Comparison of ENCODE assay signal across 9 cellular contexts in the genomic region with DNA sequence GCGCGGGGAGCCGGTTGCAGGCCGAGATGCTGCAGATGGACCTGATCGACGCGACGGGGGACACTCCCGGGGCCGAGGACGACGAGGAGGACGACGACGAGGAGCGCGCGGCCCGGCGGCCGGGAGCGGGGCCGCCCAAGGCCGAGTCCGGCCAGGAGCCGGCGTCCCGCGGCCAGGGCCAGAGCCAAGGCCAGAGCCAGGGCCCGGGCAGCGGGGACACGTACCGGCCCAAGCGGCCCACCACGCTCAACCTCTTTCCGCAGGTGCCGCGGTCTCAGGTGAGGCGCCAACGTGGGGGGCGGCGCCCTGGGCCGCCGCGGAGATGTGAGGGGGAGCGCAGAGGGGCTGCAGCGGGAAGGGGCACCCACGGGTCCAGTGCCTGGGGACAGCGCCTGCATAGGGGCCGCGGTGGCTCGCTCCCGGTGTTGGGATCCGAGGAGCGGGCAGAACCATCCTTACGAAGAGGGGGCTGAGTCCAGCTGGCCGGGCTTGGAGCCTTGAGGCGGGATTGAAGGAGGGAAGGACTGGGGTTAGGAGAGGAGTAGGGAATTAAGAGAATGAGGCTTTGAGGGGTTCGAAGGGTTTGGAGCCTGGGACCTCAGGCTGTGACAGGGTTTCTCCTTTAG. TPM values are rescaled to one million over a fixed set of nuclear protein-coding genes. Genes with fewer than 3 reads are reported as not detected.
DNase-seq lines count a peak whose midpoint lies in the region; ATAC-seq, FAIRE-seq and TF ChIP-seq lines count a peak whose summit lies in the region.
"Not testable (repeated sequence)": the region's sequence is repeated elsewhere in the genome, so short reads cannot be mapped to it uniquely, and the experiment has no call there.
"Had no signal": no experiment of that assay in that cellular context is flagged by ENCODE, and none has a peak within 500 bp of the region (broad histone marks: within the 10 kb centered on the region; RNA-seq: fewer than 3 reads in every experiment).

No MANE protein-coding gene starts in this region.

- H3K36me3 ChIP-seq in HCT116 (ENCODE audit: control insufficient read depth in 1 of 2, insufficient read depth in 2 of 2, low read length in 2 of 2); PC-9 (ENCODE audit: low read depth); suprapubic skin: not testable (repeated sequence)
- H3K36me3 ChIP-seq in H1 (ENCODE audit: control insufficient read depth in 2 of 4, insufficient read depth in 4 of 4, low read length in 3 of 4) = peaks cover 6 to 17% (median 15%) of the 10 kb centered on the region in 4 experiments; a peak in 6 of 8 replicates

- H3K4me1 ChIP-seq in HCT116 (ENCODE audit: control insufficient read depth in 1 of 2, insufficient read depth in 2 of 2, low read length in 2 of 2) (peaks cover 10 to 25% of the 10 kb centered on the region in 2 experiments; a peak in 3 of 4 replicates), PC-9 (replicated peaks; ENCODE audit: insufficient read depth) (peaks cover 13% of the 10 kb centered on the region), H1 (replicated peaks in 1 of 4; ENCODE audit: control insufficient read depth in 3 of 4, insufficient read depth in 4 of 4, low read length in 3 of 4) (peaks cover 0 to 28% (median 19%) of the 10 kb centered on the region in 4 experiments; a peak in 5 of 7 replicates), suprapubic skin (peaks cover 20% of the 10 kb centered on the region)

- H3K79me1 ChIP-seq in H1 (ENCODE audit: low read depth, low read length) = not testable (repeated sequence)

- H3K9ac ChIP-seq in HCT116 (ENCODE audit: low read length) (peak overlapping the region; percentile 39; the same call in 1 of the 2 replicates), H1 (replicated peaks in 1 of 4; ENCODE audit: extremely low read depth in 1 of 4, low read depth in 3 of 4, low read length in 3 of 4) (peak overlapping the region in 3 of 4 experiments; percentile 11 to 45 (median 20); a peak in 3 of 7 replicates)

- not testable (repeated sequence) for TF ChIP-seq CTCF in C4-2B (conservative IDR thresholded peaks at IDR 0.05); HCT116 (IDR thresholded peaks at IDR 0.05 in 2 of 3, conservative IDR thresholded peaks at IDR 0.05 in 1 of 3; ENCODE audit: borderline replicate concordance in 1 of 3, insufficient read depth in 1 of 3, low read depth in 2 of 3, low read length in 2 of 3); PC-9 (conservative IDR thresholded peaks at IDR 0.05); H1 (IDR thresholded peaks at IDR 0.05; ENCODE audit: control extremely low read depth in 1 of 3, insufficient read depth in 1 of 3, low read depth in 1 of 3, low read length in 3 of 3); neural crest cell (conservative IDR thresholded peaks at IDR 0.05); suprapubic skin (IDR thresholded peaks at IDR 0.05)

- CTCF ChIA-PET in HCT116 (lab: Charles Lee); activated naive CD4-positive, alpha-beta T cell treated with anti-CD3 and anti-CD28 coated beads, Interleukin-2, amount 10 ng/mL, durations not matched to agents 7 days and 5 days (lab: Charles Lee): not testable (repeated sequence)
- CTCF ChIA-PET in PC-9 (lab: Charles Lee) (interaction anchor here (0.9 kb wide), 1 partner anchor 468 kb away, joined by 3 read pairs; no protein-coding TSS in a partner anchor), H1 (lab: Charles Lee; ENCODE audit: partially characterized antibody) (interaction anchor here (0.6 to 1.8 kb wide), 5 partner anchors 7 to 131 kb away, joined by 3 to 10 read pairs (median 4); no protein-coding TSS in a partner anchor)

- not testable (repeated sequence) for H2BK5ac ChIP-seq in H1 (ENCODE audit: low read depth, low read length)

- not testable (repeated sequence) for TF ChIP-seq POLR2A in HCT116 (IDR thresholded peaks at IDR 0.05; ENCODE audit: borderline replicate concordance, extremely low read depth, insufficient read depth, insufficient read length); H1 (IDR thresholded peaks at IDR 0.05; ENCODE audit: control extremely low read depth in 1 of 2, low read depth in 2 of 2, low read length in 2 of 2); suprapubic skin (IDR thresholded peaks at IDR 0.05)

- not testable (repeated sequence) for H2BK15ac ChIP-seq in H1 (ENCODE audit: low read length)

- H3F3A ChIP-seq in PC-9 (ENCODE audit: insufficient read depth, low read depth) = not testable (repeated sequence)

- not testable (repeated sequence) for H3K36me3 Mint-ChIP-seq in activated naive CD4-positive, alpha-beta T cell treated with anti-CD3 and anti-CD28 coated beads, Interleukin-2, amount 10 ng/mL, durations not matched to agents 7 days and 5 days; neural crest cell (ENCODE audit: low read depth)

- POLR2A ChIA-PET in HCT116 (lab: Charles Lee); PC-9 (lab: Charles Lee; ENCODE audit: unreplicated experiment): not testable (repeated sequence)
- POLR2A ChIA-PET in H1 (lab: Charles Lee; ENCODE audit: partially characterized antibody) = interaction anchor here (0.6 to 1.9 kb wide), 7 partner anchors 9 to 96 kb away, joined by 3 to 11 read pairs (median 5); a partner anchor contains a TSS

- DNase-seq in HCT116 (ENCODE audit: low read depth, low spot score); PC-9; activated naive CD4-positive, alpha-beta T cell treated with anti-CD3 and anti-CD28 coated beads, Interleukin-2, amount 10 ng/mL, durations not matched to agents 7 days and 5 days; neural crest cell (ENCODE audit: low read depth, low spot score); suprapubic skin (ENCODE audit: low spot score in 2 of 2): not testable (repeated sequence)
- DNase-seq in H1 (ENCODE audit: low read depth in 1 of 2, low spot score in 2 of 2) = peak in 1 of 2 experiments; percentile 68

- not testable (repeated sequence) for H2BK12ac ChIP-seq in H1 (ENCODE audit: low read depth, low read length)

- H2AK5ac ChIP-seq in H1 (ENCODE audit: low read depth, low read length) = not testable (repeated sequence)

- H3K27me3 ChIP-seq in HCT116 (ENCODE audit: insufficient read depth, low read length); PC-9 (ENCODE audit: insufficient read depth, low read depth); H1 (replicated peaks in 1 of 4; ENCODE audit: control insufficient read depth in 3 of 4, extremely low read depth in 1 of 4, insufficient read depth in 3 of 4, low read length in 3 of 4); suprapubic skin: not testable (repeated sequence)

- H3K4ac ChIP-seq in H1 (replicated peaks; ENCODE audit: insufficient read length, low read depth, low read length) = not testable (repeated sequence)

- FAIRE-seq in H1 (lab: Jason Lieb, UNC) = not testable (repeated sequence)

- WGBS in H1 (ENCODE audit: extremely low coverage in 1 of 2, insufficient coverage in 1 of 2, insufficient read length in 1 of 2, insufficient replicate concordance in 2 of 2, low coverage in 1 of 2, low lambda C conversion rate in 2 of 2, missing lambda C conversion rate in 1 of 2), 2 experiments = 5% methylated on average over 27 of the region's 59 CpGs; no CpG with 5 or more reads in 1 of the 2 experiments
- 3% methylated on average over 10 of the region's 59 CpGs for WGBS in suprapubic skin

- peak overlapping the region; percentile 21 for H3K4me3 Mint-ChIP-seq in activated naive CD4-positive, alpha-beta T cell treated with anti-CD3 and anti-CD28 coated beads, Interleukin-2, amount 10 ng/mL, durations not matched to agents 7 days and 5 days
- H3K4me3 Mint-ChIP-seq in neural crest cell = peak overlapping the region; percentile 90

- not testable (repeated sequence) for H2BK120ac ChIP-seq in H1 (replicated peaks; ENCODE audit: low read depth, low read length)

- TF ChIP-seq EP300 in H1 (IDR thresholded peaks at IDR 0.05; ENCODE audit: borderline replicate concordance in 1 of 2, low read depth in 2 of 2, low read length in 2 of 2); suprapubic skin (IDR thresholded peaks at IDR 0.05): not testable (repeated sequence)

- H3K9me3 Mint-ChIP-seq in activated naive CD4-positive, alpha-beta T cell treated with anti-CD3 and anti-CD28 coated beads, Interleukin-2, amount 10 ng/mL, durations not matched to agents 7 days and 5 days; neural crest cell: not testable (repeated sequence)

- H3K14ac ChIP-seq in H1 (ENCODE audit: insufficient read length) = not testable (repeated sequence)

- not testable (repeated sequence) for H4K20me1 ChIP-seq in HCT116 (ENCODE audit: insufficient read depth); PC-9 (ENCODE audit: insufficient read depth)
- peaks cover 10 to 22% of the 10 kb centered on the region in 2 experiments for H4K20me1 ChIP-seq in H1 (replicated peaks in 1 of 2; ENCODE audit: control insufficient read depth in 1 of 2, insufficient read depth in 2 of 2, low read length in 2 of 2)

- intact Hi-C loops in HCT116 (cut with micrococcal nuclease); PC-9 (cut with micrococcal nuclease; ENCODE audit: unreplicated experiment): not testable (repeated sequence)

- not testable (repeated sequence) for H4K5ac ChIP-seq in H1 (ENCODE audit: insufficient read length, low read depth, low read length)

- not testable (repeated sequence) for H2BK20ac ChIP-seq in H1 (ENCODE audit: low read length)

- H3K18ac ChIP-seq in H1 (ENCODE audit: extremely low read depth, low read length) = not testable (repeated sequence)

- BruUV-seq in HCT116 (replicated peaks; lab: Mats Ljungman, UMichigan); PC-9 (replicated peaks; lab: Mats Ljungman, UMichigan): not testable (repeated sequence)

- not testable (repeated sequence) for TF ChIP-seq RAD21 in HCT116 (IDR thresholded peaks at IDR 0.05; ENCODE audit: low read depth); H1 (IDR thresholded peaks at IDR 0.05 in 1 of 2, conservative IDR thresholded peaks at IDR 0.05 in 1 of 2; ENCODE audit: low read depth in 2 of 2, low read length in 2 of 2)

- not testable (repeated sequence) for H2AFZ ChIP-seq in HCT116 (ENCODE audit: low read depth, low read length, poor library complexity, severe bottlenecking); H1 (ENCODE audit: low read length)
- peak overlapping the region; percentile 81 for H2AFZ ChIP-seq in PC-9

- H4K91ac ChIP-seq in H1 (replicated peaks; ENCODE audit: insufficient read length, low read length) = not testable (repeated sequence)

- peak; percentile 27; the same call in 1 of the 2 replicates for ATAC-seq in HCT116

- H3K27ac ChIP-seq in C4-2B (peak overlapping the region; percentile 77), suprapubic skin (peak overlapping the region; percentile 47)
- H3K27ac ChIP-seq in HCT116 (ENCODE audit: low read depth, low read length); PC-9; H1 (ENCODE audit: low read depth, low read length): not testable (repeated sequence)

- not testable (repeated sequence) for H3K79me2 ChIP-seq in HCT116 (ENCODE audit: insufficient read depth, low read length); PC-9 (ENCODE audit: low read depth); H1 (ENCODE audit: control insufficient read depth in 1 of 2, insufficient read depth in 2 of 2, low read length in 2 of 2)

- H4K8ac ChIP-seq in H1 (ENCODE audit: extremely low read depth, insufficient read depth, low read length) = not testable (repeated sequence)

- H3K9me3 ChIP-seq in HCT116 (ENCODE audit: control insufficient read depth in 1 of 2, insufficient read depth in 1 of 2, low read depth in 1 of 2, low read length in 2 of 2); PC-9 (ENCODE audit: insufficient read depth, low read depth); H1 (ENCODE audit: insufficient read depth in 2 of 2, low read depth in 1 of 2, low read length in 1 of 2); iPS-18c (ENCODE audit: control insufficient read depth, insufficient read depth, low read length); suprapubic skin: not testable (repeated sequence)

- not testable (repeated sequence) for H3K9me2 ChIP-seq in HCT116 (ENCODE audit: insufficient read depth); PC-9 (ENCODE audit: insufficient read depth)

- H3K4me1 Mint-ChIP-seq in activated naive CD4-positive, alpha-beta T cell treated with anti-CD3 and anti-CD28 coated beads, Interleukin-2, amount 10 ng/mL, durations not matched to agents 7 days and 5 days = not testable (repeated sequence)
- H3K4me1 Mint-ChIP-seq in neural crest cell = peaks cover 22% of the 10 kb centered on the region

- peaks cover 84% of the 10 kb centered on the region for H3K27me3 Mint-ChIP-seq in activated naive CD4-positive, alpha-beta T cell treated with anti-CD3 and anti-CD28 coated beads, Interleukin-2, amount 10 ng/mL, durations not matched to agents 7 days and 5 days
- not testable (repeated sequence) for H3K27me3 Mint-ChIP-seq in neural crest cell (ENCODE audit: low read depth)

- H3K23me2 ChIP-seq in H1 (ENCODE audit: low read depth, low read length) = not testable (repeated sequence)

- H3K56ac ChIP-seq in H1 (replicated peaks; ENCODE audit: insufficient read length, low read depth, low read length) = not testable (repeated sequence)

- peak overlapping the region; percentile 68 for H3K4me2 ChIP-seq in HCT116 (ENCODE audit: low read length)
- H3K4me2 ChIP-seq in PC-9 = peak overlapping the region; percentile 87
- peak overlapping the region; percentile 74 to 84 for H3K4me2 ChIP-seq in H1 (ENCODE audit: insufficient read depth in 1 of 2, low read depth in 2 of 2, low read length in 2 of 2)

- H3K27ac Mint-ChIP-seq in activated naive CD4-positive, alpha-beta T cell treated with anti-CD3 and anti-CD28 coated beads, Interleukin-2, amount 10 ng/mL, durations not matched to agents 7 days and 5 days = not testable (repeated sequence)
- H3K27ac Mint-ChIP-seq in neural crest cell (ENCODE audit: unreplicated experiment) = peak overlapping the region; percentile 95

- RAD21 ChIA-PET in HCT116 (lab: Charles Lee; ENCODE audit: low non-redundant PET in 1 of 2, low total read pairs in 2 of 2, uncharacterized antibody in 2 of 2, unreplicated experiment in 2 of 2) = not testable (repeated sequence)

- peak overlapping the region; percentile 39 to 51 for H3K4me3 ChIP-seq in HCT116 (replicated peaks in 1 of 2; ENCODE audit: low read depth in 1 of 2, low read length in 2 of 2)
- H3K4me3 ChIP-seq in PC-9 = peak overlapping the region; percentile 60
- peak overlapping the region; percentile 50 to 66 (median 59) for H3K4me3 ChIP-seq in H1 (ENCODE audit: extremely low read depth in 1 of 4, insufficient read depth in 2 of 4, low read depth in 3 of 4, low read length in 4 of 4)
- peak overlapping the region; percentile 57 for H3K4me3 ChIP-seq in iPS-18c (ENCODE audit: insufficient read depth, low read depth, low read length)
- H3K4me3 ChIP-seq in suprapubic skin = peak overlapping the region; percentile 56

- not testable (repeated sequence) for H3K23ac ChIP-seq in H1 (ENCODE audit: insufficient read length)

RNA-seq across cellular contexts. Expression of a gene that starts 6.8 kb away (rescaled TPM):
- 0.96 TPM for total RNA-seq in HCT116 (2021; ENCODE audit: unreplicated experiment)
- 0.07 and 0.17 TPM in 2 replicates for polyA plus RNA-seq in HCT116 (2012)
- 2.2 and 4.2 TPM in 2 replicates for total RNA-seq in PC-9 (2021)
- total RNA-seq in H1 (2021; fragmentation: NEBNext Ultra II Directional; extraction: Animal tissue kit (Norgen Biotek cat#: 25700)) = 1.1 TPM in 1 of 2 replicates, not detected in the other
- 0.32 and 1.3 TPM in 2 replicates for polyA plus RNA-seq in H1 (2011; rRNA removed)
- polyA plus RNA-seq in H1 (2011; cell fraction: cytosol; rRNA removed) = not detected
- polyA plus RNA-seq in H1 (2011; cell fraction: nucleus; rRNA removed) = 1.7 TPM
- polyA plus RNA-seq in H1 (2012, experiment 1 of 2) = 0.41 to 0.69 TPM (median 0.44 TPM) in 3 of 4 replicates, not detected in the other
- polyA plus RNA-seq in H1 (2012, experiment 2 of 2) = 0.55 TPM
- polyA plus RNA-seq in H1 (2013, experiment 1 of 2) = 0.24 TPM
- polyA plus RNA-seq in H1 (2013, experiment 2 of 2) = 0.28 TPM
- 0.71 and 1.2 TPM in 2 replicates for polyA minus RNA-seq in H1 (2011; rRNA and poly(A)+ RNA removed)
- not detected for polyA minus RNA-seq in H1 (2011; cell fraction: cytosol; rRNA and poly(A)+ RNA removed)
- polyA minus RNA-seq in H1 (2011; cell fraction: nucleus; rRNA and poly(A)+ RNA removed) = 5.4 TPM
- 2.5 and 3.3 TPM in 2 replicates for total RNA-seq in neural crest cell
- total RNA-seq in suprapubic skin = 1 to 10 TPM in 3 of 4 donors, not detected in 1; 1.7 to 3.7 (median 1.7) TPM

RNA-seq across cellular contexts. Expression of a gene that starts 14.8 kb away (rescaled TPM):
- total RNA-seq in HCT116 (2021; ENCODE audit: unreplicated experiment) (10.1 TPM), PC-9 (2021) (13.6 and 18.8 TPM in 2 replicates), neural crest cell (36.6 and 38.7 TPM in 2 replicates), suprapubic skin (1 to 10 TPM; 3.6 to 8.0 (median 4.5) TPM)
- 6.8 and 8.2 TPM in 2 replicates for polyA plus RNA-seq in HCT116 (2012)
- 40.1 and 41.7 TPM in 2 replicates for total RNA-seq in H1 (2021; fragmentation: NEBNext Ultra II Directional; extraction: Animal tissue kit (Norgen Biotek cat#: 25700))
- polyA plus RNA-seq in H1 (2011; rRNA removed) = 32.4 and 62.2 TPM in 2 replicates
- polyA plus RNA-seq in H1 (2011; cell fraction: cytosol; rRNA removed) = 34.1 TPM
- 60.7 TPM for polyA plus RNA-seq in H1 (2011; cell fraction: nucleus; rRNA removed)
- 22.2 to 33.3 TPM (median 31.5 TPM) in 4 replicates for polyA plus RNA-seq in H1 (2012, experiment 1 of 2)
- 33.0 TPM for polyA plus RNA-seq in H1 (2012, experiment 2 of 2)
- 21.4 TPM for polyA plus RNA-seq in H1 (2013, experiment 1 of 2)
- polyA plus RNA-seq in H1 (2013, experiment 2 of 2) = 18.9 TPM
- polyA minus RNA-seq in H1 (2011; rRNA and poly(A)+ RNA removed) = 15.4 and 21.4 TPM in 2 replicates
- 35.9 TPM for polyA minus RNA-seq in H1 (2011; cell fraction: cytosol; rRNA and poly(A)+ RNA removed)
- 19.7 TPM for polyA minus RNA-seq in H1 (2011; cell fraction: nucleus; rRNA and poly(A)+ RNA removed)

RNA-seq across cellular contexts. Expression of a gene that starts 17.4 kb away (rescaled TPM):
- total RNA-seq in HCT116 (2021; ENCODE audit: unreplicated experiment) (33.2 TPM), PC-9 (2021) (35.8 and 48.6 TPM in 2 replicates), neural crest cell (27.6 and 29.6 TPM in 2 replicates), suprapubic skin (10 to 100 TPM; 26.8 to 40.6 (median 35.3) TPM)
- 30.0 and 37.6 TPM in 2 replicates for polyA plus RNA-seq in HCT116 (2012)
- total RNA-seq in H1 (2021; fragmentation: NEBNext Ultra II Directional; extraction: Animal tissue kit (Norgen Biotek cat#: 25700)) = 29.2 and 29.4 TPM in 2 replicates
- polyA plus RNA-seq in H1 (2011; rRNA removed) = 36.0 and 47.2 TPM in 2 replicates
- 46.3 TPM for polyA plus RNA-seq in H1 (2011; cell fraction: cytosol; rRNA removed)
- polyA plus RNA-seq in H1 (2011; cell fraction: nucleus; rRNA removed) = 68.9 TPM
- polyA plus RNA-seq in H1 (2012, experiment 1 of 2) = 20.7 to 30.4 TPM (median 29.2 TPM) in 4 replicates
- polyA plus RNA-seq in H1 (2012, experiment 2 of 2) = 39.5 TPM
- polyA plus RNA-seq in H1 (2013, experiment 1 of 2) = 19.5 TPM
- polyA plus RNA-seq in H1 (2013, experiment 2 of 2) = 16.5 TPM
- 12.2 and 12.5 TPM in 2 replicates for polyA minus RNA-seq in H1 (2011; rRNA and poly(A)+ RNA removed)
- 22.0 TPM for polyA minus RNA-seq in H1 (2011; cell fraction: cytosol; rRNA and poly(A)+ RNA removed)
- 28.4 TPM for polyA minus RNA-seq in H1 (2011; cell fraction: nucleus; rRNA and poly(A)+ RNA removed)

RNA-seq across cellular contexts. Expression of a gene that starts 22.2 kb away (rescaled TPM):
- 67.6 TPM for total RNA-seq in HCT116 (2021; ENCODE audit: unreplicated experiment)
- 60.8 and 61.4 TPM in 2 replicates for polyA plus RNA-seq in HCT116 (2012)
- total RNA-seq in PC-9 (2021) = 1.4 and 2.6 TPM in 2 replicates
- total RNA-seq in H1 (2021; fragmentation: NEBNext Ultra II Directional; extraction: Animal tissue kit (Norgen Biotek cat#: 25700)) = 108 and 111 TPM in 2 replicates
- 137 and 234 TPM in 2 replicates for polyA plus RNA-seq in H1 (2011; rRNA removed)
- 102 TPM for polyA plus RNA-seq in H1 (2011; cell fraction: cytosol; rRNA removed)
- polyA plus RNA-seq in H1 (2011; cell fraction: nucleus; rRNA removed) = 281 TPM
- 84.9 to 132 TPM (median 122 TPM) in 4 replicates for polyA plus RNA-seq in H1 (2012, experiment 1 of 2)
- 163 TPM for polyA plus RNA-seq in H1 (2012, experiment 2 of 2)
- 207 TPM for polyA plus RNA-seq in H1 (2013, experiment 1 of 2)
- polyA plus RNA-seq in H1 (2013, experiment 2 of 2) = 217 TPM
- polyA minus RNA-seq in H1 (2011; rRNA and poly(A)+ RNA removed) = 42.7 and 52.0 TPM in 2 replicates
- 50.4 TPM for polyA minus RNA-seq in H1 (2011; cell fraction: cytosol; rRNA and poly(A)+ RNA removed)
- 42.7 TPM for polyA minus RNA-seq in H1 (2011; cell fraction: nucleus; rRNA and poly(A)+ RNA removed)
- total RNA-seq in neural crest cell = 0.48 TPM in 1 of 2 replicates, not detected in the other
- total RNA-seq in suprapubic skin = 10 to 100 TPM; 27.2 to 47.4 (median 33.1) TPM
- total RNA-seq: posterior vena cava had no signal

RNA-seq across cellular contexts. Expression of a gene that starts 53.0 kb away (rescaled TPM):
- 18.0 TPM for total RNA-seq in HCT116 (2021; ENCODE audit: unreplicated experiment)
- polyA plus RNA-seq in HCT116 (2012) = 10.8 and 11.8 TPM in 2 replicates
- 17.5 and 27.3 TPM in 2 replicates for total RNA-seq in PC-9 (2021)
- 9.4 and 10.9 TPM in 2 replicates for total RNA-seq in H1 (2021; fragmentation: NEBNext Ultra II Directional; extraction: Animal tissue kit (Norgen Biotek cat#: 25700))
- polyA plus RNA-seq in H1 (2011; rRNA removed) = 8.0 and 11.8 TPM in 2 replicates
- 10.0 TPM for polyA plus RNA-seq in H1 (2011; cell fraction: cytosol; rRNA removed)
- polyA plus RNA-seq in H1 (2011; cell fraction: nucleus; rRNA removed) = 19.9 TPM
- polyA plus RNA-seq in H1 (2012, experiment 1 of 2) = 5.0 to 9.9 TPM (median 8.3 TPM) in 4 replicates
- polyA plus RNA-seq in H1 (2012, experiment 2 of 2) = 7.8 TPM
- polyA plus RNA-seq in H1 (2013, experiment 1 of 2) = 5.3 TPM
- 4.6 TPM for polyA plus RNA-seq in H1 (2013, experiment 2 of 2)
- polyA minus RNA-seq in H1 (2011; rRNA and poly(A)+ RNA removed) = 18.3 and 20.7 TPM in 2 replicates
- polyA minus RNA-seq in H1 (2011; cell fraction: cytosol; rRNA and poly(A)+ RNA removed) = 10.3 TPM
- 17.2 TPM for polyA minus RNA-seq in H1 (2011; cell fraction: nucleus; rRNA and poly(A)+ RNA removed)
- total RNA-seq in neural crest cell = 19.0 and 23.8 TPM in 2 replicates
- total RNA-seq in suprapubic skin = 100 to 1,000 TPM in 1 of 4 donors, 10 to 100 TPM in 3; 86.1 to 141 (median 93.4) TPM
